1 cellular context compared by ENCODE assay signal in genomic region chr1:46277658-46278373, GRCh38.
TF ChIP-seq lines count a peak whose summit lies in the region.

No MANE protein-coding gene starts in this region.

TF ChIP-seq in K562, 482 proteins besides CTCF, POLR2A, EP300 and RAD21:
- TF ChIP-seq RBM22 (IDR thresholded peaks at IDR 0.05; ENCODE audit: low read depth, low read length, poor library complexity, severe bottlenecking): peak; percentile 53
- TF ChIP-seq FOXA3 (CRISPR knock-in tag; conservative IDR thresholded peaks at IDR 0.05 in 1 of 2, IDR thresholded peaks at IDR 0.05 in 1 of 2): 0 out of 4 replicates have a peak, but pooled peaks have one; percentile 36 to 43
- 0 out of 4 replicates have a peak, but pooled peaks of 1 of the 2 experiments have one; percentile 4 for TF ChIP-seq ZMIZ1 (IDR thresholded peaks at IDR 0.05; ENCODE audit: low read depth in 2 of 2, low read length in 2 of 2)
- TF ChIP-seq CBX3 (IDR thresholded peaks at IDR 0.05; ENCODE audit: borderline replicate concordance in 1 of 2, low read length in 2 of 2): no peak
- TF ChIP-seq ZNF280A (IDR thresholded peaks at IDR 0.05; ENCODE audit: low read depth, partially characterized antibody): no peak
- TF ChIP-seq ZNF184 (CRISPR knock-in tag; IDR thresholded peaks at IDR 0.05): no peak
- TF ChIP-seq TCF3 (CRISPR knock-in tag; IDR thresholded peaks at IDR 0.05): peak; percentile 42; the same call in 1 of the 2 replicates
- TF ChIP-seq HDAC8 (tag; IDR thresholded peaks at IDR 0.05): no peak
- peak; percentile 63; the same call in 1 of the 2 replicates for TF ChIP-seq POLR2G (IDR thresholded peaks at IDR 0.05; ENCODE audit: low read depth, low read length)
- TF ChIP-seq TFAP4 (CRISPR knock-in tag; IDR thresholded peaks at IDR 0.05; ENCODE audit: borderline replicate concordance): peak; percentile 75; the same call in 1 of the 2 replicates
- TF ChIP-seq JUNB (CRISPR knock-in tag; conservative IDR thresholded peaks at IDR 0.05): no peak
- no peak for TF ChIP-seq FOXP1 (CRISPR knock-in tag; IDR thresholded peaks at IDR 0.05)
- no peak for TF ChIP-seq MEF2A (IDR thresholded peaks at IDR 0.05; ENCODE audit: control insufficient read depth, low read depth, low read length)
- no peak for TF ChIP-seq CEBPG (CRISPR knock-in tag; IDR thresholded peaks at IDR 0.05)
- no peak for TF ChIP-seq CEBPG (tag; conservative IDR thresholded peaks at IDR 0.05 in 1 of 2, IDR thresholded peaks at IDR 0.05 in 1 of 2)
- TF ChIP-seq AFF4 (CRISPR knock-in tag; IDR thresholded peaks at IDR 0.05): 0 out of 2 replicates have a peak, but pooled peaks have one; percentile 19
- TF ChIP-seq CBFA2T2 (conservative IDR thresholded peaks at IDR 0.05): 0 out of 2 replicates have a peak, but pooled peaks have one; percentile 8
- TF ChIP-seq NR2C1 (IDR thresholded peaks at IDR 0.05): no peak
- no peak for TF ChIP-seq NR2C1 (tag; IDR thresholded peaks at IDR 0.05)
- peak; percentile 8; the same call in 1 of the 2 replicates for TF ChIP-seq NCOR1 (IDR thresholded peaks at IDR 0.05)
- TF ChIP-seq SPI1 (IDR thresholded peaks at IDR 0.05; ENCODE audit: borderline replicate concordance, low read depth, low read length): 0 out of 2 replicates have a peak, but pooled peaks have one; percentile 14
- TF ChIP-seq ZNF764 (CRISPR knock-in tag; IDR thresholded peaks at IDR 0.05; ENCODE audit: low read depth): no peak
- TF ChIP-seq SREBF1 (IDR thresholded peaks at IDR 0.05; ENCODE audit: borderline replicate concordance, low read depth, low read length): no peak
- TF ChIP-seq POLR2AphosphoS2 (IDR thresholded peaks at IDR 0.05; ENCODE audit: low read length): peak; percentile 82
- TF ChIP-seq RBM15 (IDR thresholded peaks at IDR 0.05; ENCODE audit: insufficient read depth, low read length): no peak
- TF ChIP-seq CBFA2T3 (IDR thresholded peaks at IDR 0.05): peak; percentile 23
- peak; percentile 54; the same call in 1 of the 2 replicates for TF ChIP-seq POLR2AphosphoS5 (IDR thresholded peaks at IDR 0.05; ENCODE audit: control insufficient read depth, insufficient read depth, low read depth, low read length)
- TF ChIP-seq POLR2B (IDR thresholded peaks at IDR 0.05; ENCODE audit: low read depth, partially characterized antibody): peak; percentile 37
- TF ChIP-seq CTBP1 (IDR thresholded peaks at IDR 0.05; ENCODE audit: borderline replicate concordance): peak; percentile 31; the same call in 1 of the 2 replicates
- TF ChIP-seq VEZF1 (CRISPR knock-in tag; IDR thresholded peaks at IDR 0.05): no peak
